Comparison of ENCODE assay signal across 13 cellular contexts in genomic region chr3:52289747-52290595, GRCh38. TPM values are rescaled to one million over a fixed set of nuclear protein-coding genes. Genes with fewer than 3 reads are reported as not detected.
DNase-seq lines count a peak whose midpoint lies in the region; ATAC-seq and TF ChIP-seq lines count a peak whose summit lies in the region.
"Had no signal": no experiment of that assay in that cellular context is flagged by ENCODE, and none has a peak within 500 bp of the region (broad histone marks: within the 10 kb centered on the region; RNA-seq: fewer than 3 reads in every experiment).

No MANE protein-coding gene starts in this region.

- peaks cover 7% of the 10 kb centered on the region; the same call in 1 of the 2 replicates for H3K79me2 ChIP-seq in GM23338 (replicated peaks; ENCODE audit: insufficient read depth)

- ATAC-seq in GM23338, result peak; percentile 10
- no peak for ATAC-seq in central memory CD8-positive, alpha-beta T cell (replicated peaks; ENCODE audit: extremely low read depth, poor library complexity, severe bottlenecking)

- peaks cover 9% of the 10 kb centered on the region for H3F3A ChIP-seq in GM23338 (replicated peaks; ENCODE audit: low read depth)

- H3K27me3 Mint-ChIP-seq in GM23338 (ENCODE audit: insufficient read depth, low read depth, poor library complexity), result peaks cover 7% of the 10 kb centered on the region
- H3K27me3 Mint-ChIP-seq in central memory CD8-positive, alpha-beta T cell, result no peaks in the 10 kb centered on the region

- no peaks in the 10 kb centered on the region for H3K9me3 Mint-ChIP-seq in GM23338
- H3K9me3 Mint-ChIP-seq in central memory CD8-positive, alpha-beta T cell, result no peaks in the 10 kb centered on the region

- H3K36me3 Mint-ChIP-seq in GM23338 (ENCODE audit: low read depth), result no peaks in the 10 kb centered on the region; the same call in 2 of the 3 replicates
- peaks cover 25% of the 10 kb centered on the region for H3K36me3 Mint-ChIP-seq in central memory CD8-positive, alpha-beta T cell (ENCODE audit: insufficient read depth)

- no peak overlapping the region for H2AFZ ChIP-seq in GM23338

- no peaks in the 10 kb centered on the region for H3K27me3 ChIP-seq in GM23338 (ENCODE audit: insufficient read depth)
- H3K27me3 ChIP-seq: ovary, SJSA1 had no signal

- H4K20me1 ChIP-seq in GM23338 (replicated peaks; ENCODE audit: insufficient read depth), result no peaks in the 10 kb centered on the region

- H3K4me1 ChIP-seq in GM23338 (ENCODE audit: insufficient read depth), result peaks cover 13% of the 10 kb centered on the region; the same call in 1 of the 2 replicates

- no peak overlapping the region for H3K4me3 Mint-ChIP-seq in GM23338
- H3K4me3 Mint-ChIP-seq in central memory CD8-positive, alpha-beta T cell, result peak overlapping the region; percentile 88

- H3K4me3 ChIP-seq in AG09309 (ENCODE audit: control insufficient read depth, low read depth, low read length) (no peak overlapping the region), GM23338 (no peak overlapping the region)
- H3K4me3 ChIP-seq: ovary, SJSA1 had no signal

- no peaks in the 10 kb centered on the region for H3K36me3 ChIP-seq in GM23338 (ENCODE audit: insufficient read depth)
- H3K36me3 ChIP-seq: ovary had no signal

- DNase-seq in AG09309 (ENCODE audit: low read depth) (no peak), GM23338 (ENCODE audit: low spot score) (peak; percentile 50), mucosa of gallbladder (ENCODE audit: low spot score) (peak; percentile 79), Ammon's horn (ENCODE audit: low spot score) (no peak), C1 segment of cervical spinal cord (lab: John Stamatoyannopoulos, UW) (no peak)
- no peak for DNase-seq in central memory CD8-positive, alpha-beta T cell (ENCODE audit: low spot score in 2 of 2)
- no peak for DNase-seq in activated CD4-positive, alpha-beta T cell treated with anti-CD3 and anti-CD28 coated beads, Interleukin-2, amount 50 U/mL, for 4 hours
- no peak for DNase-seq in activated CD4-positive, alpha-beta T cell treated with anti-CD3 and anti-CD28 coated beads for 1 hour
- DNase-seq: activated CD4-positive, alpha-beta T cell treated with anti-CD3 and anti-CD28 coated beads for 4 hours; stimulated activated naive CD4-positive, alpha-beta T cell treated with Interleukin-2 at 50 U/mL for 16 hours had no signal

- no peak overlapping the region for H3K27ac ChIP-seq in GM23338 (ENCODE audit: low read depth)
- H3K27ac ChIP-seq: C4-2B, ovary, SJSA1 had no signal

- H3K4me2 ChIP-seq in GM23338, result no peak overlapping the region

- H3K9me2 ChIP-seq in GM23338 (ENCODE audit: insufficient read depth), result no peaks in the 10 kb centered on the region

- TF ChIP-seq CTCF in AG09309 (IDR thresholded peaks at IDR 0.05; ENCODE audit: control insufficient read depth, insufficient read depth, low read depth, low read length, missing control alignments) (peak; percentile 3), GM23338 (conservative IDR thresholded peaks at IDR 0.05; ENCODE audit: low read depth in 2 of 2) (no peak)

- H3K27ac Mint-ChIP-seq in GM23338, result no peak overlapping the region
- H3K27ac Mint-ChIP-seq in central memory CD8-positive, alpha-beta T cell (ENCODE audit: low read depth), result no peak overlapping the region

- peaks cover 9% of the 10 kb centered on the region for H3K4me1 Mint-ChIP-seq in GM23338
- peaks cover 27% of the 10 kb centered on the region for H3K4me1 Mint-ChIP-seq in central memory CD8-positive, alpha-beta T cell

TF ChIP-seq in GM23338, 12 proteins besides CTCF, POLR2A, EP300 and RAD21:
- TF ChIP-seq ZNF462 (CRISPR knock-in tag; IDR thresholded peaks at IDR 0.05), result no peak
- no peak for TF ChIP-seq NANOG (IDR thresholded peaks at IDR 0.05; ENCODE audit: borderline replicate concordance)
- no peak for TF ChIP-seq EZH2phosphoT487 (IDR thresholded peaks at IDR 0.05; ENCODE audit: unreplicated experiment)
- no peak for TF ChIP-seq ZNF114 (CRISPR knock-in tag; IDR thresholded peaks at IDR 0.05)
- no peak for TF ChIP-seq EZH2 (IDR thresholded peaks at IDR 0.05; ENCODE audit: low read depth, unreplicated experiment)
- TF ChIP-seq POLR2AphosphoS5 (IDR thresholded peaks at IDR 0.05; ENCODE audit: low read depth), result no peak
- TF ChIP-seq STAT1 (IDR thresholded peaks at IDR 0.05; ENCODE audit: unreplicated experiment), result no peak
- TF ChIP-seq ETS1 (IDR thresholded peaks at IDR 0.05), result no peak
TF ChIP-seq in GM23338: peak in this region for 0.

RNA-seq across cellular contexts. Expression of gene GLYCTK, which starts 2.3 kb away (rescaled TPM):
- 7.5 and 8.3 TPM in 2 replicates for total RNA-seq in GM23338 (2014; rRNA removed; shearing (Covaris generic))
- 3.0 and 3.8 TPM in 2 replicates for polyA plus RNA-seq in GM23338 (2016; fragmentation: Nextera tagmentation; extraction: Ambion mirVana)
- 53.6 TPM for total RNA-seq in mucosa of gallbladder

RNA-seq across cellular contexts. Expression of gene WDR82, which starts 11.5 kb away (rescaled TPM):
- total RNA-seq in GM23338 (2014; rRNA removed; shearing (Covaris generic)), result 69.8 and 71.8 TPM in 2 replicates
- polyA plus RNA-seq in GM23338 (2016; fragmentation: Nextera tagmentation; extraction: Ambion mirVana), result 25.2 and 31.2 TPM in 2 replicates
- 71.0 TPM for total RNA-seq in mucosa of gallbladder

RNA-seq across cellular contexts. Expression of gene DNAH1, which starts 26.1 kb away (rescaled TPM):
- 0.35 and 1.8 TPM in 2 replicates for total RNA-seq in GM23338 (2014; rRNA removed; shearing (Covaris generic))
- 0.17 and 0.81 TPM in 2 replicates for polyA plus RNA-seq in GM23338 (2016; fragmentation: Nextera tagmentation; extraction: Ambion mirVana)
- total RNA-seq in mucosa of gallbladder, result 13.8 TPM

RNA-seq across cellular contexts. Expression of gene PPM1M, which starts 44.4 kb away (rescaled TPM):
- 1.8 and 4.0 TPM in 2 replicates for total RNA-seq in GM23338 (2014; rRNA removed; shearing (Covaris generic))
- polyA plus RNA-seq in GM23338 (2016; fragmentation: Nextera tagmentation; extraction: Ambion mirVana), result 2.2 and 2.8 TPM in 2 replicates
- 33.0 TPM for total RNA-seq in mucosa of gallbladder

RNA-seq across cellular contexts. Expression of gene TWF2, which starts 51.0 kb away (rescaled TPM):
- total RNA-seq in GM23338 (2014; rRNA removed; shearing (Covaris generic)), result 120 and 123 TPM in 2 replicates
- polyA plus RNA-seq in GM23338 (2016; fragmentation: Nextera tagmentation; extraction: Ambion mirVana), result 38.6 and 38.9 TPM in 2 replicates
- 72.8 TPM for total RNA-seq in mucosa of gallbladder

Comparison
In these comparisons a context has a peak if more than half of its experiments do, and no peak if none do; other contexts are left out.
1. DNase-seq: peak in GM23338 (single experiment) and mucosa of gallbladder (single experiment); none in AG09309 (single experiment), central memory CD8-positive, alpha-beta T cell (0 of 2), Ammon's horn (single experiment), activated CD4-positive, alpha-beta T cell treated with anti-CD3 and anti-CD28 coated beads, Interleukin-2, amount 50 U/mL, for 4 hours (0 of 2), activated CD4-positive, alpha-beta T cell treated with anti-CD3 and anti-CD28 coated beads for 1 hour (single experiment) and C1 segment of cervical spinal cord (0 of 14).